21 cellular contexts compared by ENCODE assay signal in the genomic region with DNA sequence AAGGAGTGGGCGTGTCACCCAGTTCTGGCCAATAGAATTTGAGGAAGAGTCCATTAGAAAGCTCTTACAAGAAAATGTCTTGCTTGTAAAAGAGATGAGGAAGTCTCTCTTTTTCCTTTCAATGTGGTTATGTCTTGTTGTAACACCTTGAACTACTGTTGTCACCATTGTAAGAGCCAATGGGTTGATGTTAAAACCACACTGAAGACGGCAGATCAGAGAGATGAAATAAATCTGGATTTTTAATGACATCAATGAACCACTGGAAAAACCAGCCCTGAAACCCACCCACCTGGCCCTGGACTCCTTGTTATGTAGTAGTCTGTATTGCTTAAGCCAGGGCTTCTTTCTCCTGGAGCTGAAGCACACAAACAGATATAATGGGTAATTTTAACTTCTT.
"Had no signal": no experiment of that assay in that cellular context is flagged by ENCODE, and none has a peak within 500 bp of the region (broad histone marks: within the 10 kb centered on the region; RNA-seq: fewer than 3 reads in every experiment).

No MANE protein-coding gene starts in this region.

- H3K27me3 Mint-ChIP-seq: activated naive CD4-positive, alpha-beta T cell treated with anti-CD3 and anti-CD28 coated beads, Interleukin-2, amount 50 U/mL, for 24 hours had no signal

- ATAC-seq: activated CD4-positive, alpha-beta T cell treated with anti-CD3 and anti-CD28 coated beads for 36 hours; PC-3; T-helper 17 cell had no signal

- H3K4me3 Mint-ChIP-seq: activated CD4-positive, alpha-beta memory T cell treated with anti-CD3 and anti-CD28 coated beads, Interleukin-2, amount 10 ng/mL, durations not matched to agents 7 days and 5 days; activated CD4-positive, alpha-beta T cell treated with anti-CD3 and anti-CD28 coated beads for 36 hours; activated naive CD4-positive, alpha-beta T cell treated with anti-CD3 and anti-CD28 coated beads, Interleukin-2, amount 50 U/mL, for 24 hours; activated T-helper 1 cell treated with anti-CD3 and anti-CD28 coated beads, Interleukin-12 subunit alpha, Interleukin-12 subunit beta, Interleukin-2, Interleukin-4 antibody, amounts not matched to agents 30 ng/mL and 10 ng/mL and 1 ng/mL, durations not matched to agents 14 hours and 24 hours and 36 hours; T-helper 17 cell had no signal

- H3K9me3 Mint-ChIP-seq: activated CD4-positive, alpha-beta memory T cell treated with anti-CD3 and anti-CD28 coated beads, Interleukin-2, amount 10 ng/mL, durations not matched to agents 7 days and 5 days; activated naive CD4-positive, alpha-beta T cell treated with anti-CD3 and anti-CD28 coated beads, Interleukin-2, amount 50 U/mL, for 24 hours; activated T-helper 1 cell treated with anti-CD3 and anti-CD28 coated beads, Interleukin-12 subunit alpha, Interleukin-12 subunit beta, Interleukin-2, Interleukin-4 antibody, amounts not matched to agents 30 ng/mL and 10 ng/mL and 1 ng/mL, durations not matched to agents 14 hours and 24 hours and 36 hours had no signal

- H3K4me1 Mint-ChIP-seq: activated CD4-positive, alpha-beta memory T cell treated with anti-CD3 and anti-CD28 coated beads, Interleukin-2, amount 10 ng/mL, durations not matched to agents 7 days and 5 days; activated CD4-positive, alpha-beta T cell treated with anti-CD3 and anti-CD28 coated beads for 36 hours; activated naive CD4-positive, alpha-beta T cell treated with anti-CD3 and anti-CD28 coated beads, Interleukin-2, amount 50 U/mL, for 24 hours; T-helper 17 cell had no signal

- H3K27ac Mint-ChIP-seq: activated CD4-positive, alpha-beta memory T cell treated with anti-CD3 and anti-CD28 coated beads, Interleukin-2, amount 10 ng/mL, durations not matched to agents 7 days and 5 days; activated CD4-positive, alpha-beta T cell treated with anti-CD3 and anti-CD28 coated beads for 36 hours; activated naive CD4-positive, alpha-beta T cell treated with anti-CD3 and anti-CD28 coated beads, Interleukin-2, amount 50 U/mL, for 24 hours; activated T-helper 1 cell treated with anti-CD3 and anti-CD28 coated beads, Interleukin-12 subunit alpha, Interleukin-12 subunit beta, Interleukin-2, Interleukin-4 antibody, amounts not matched to agents 30 ng/mL and 10 ng/mL and 1 ng/mL, durations not matched to agents 14 hours and 24 hours and 36 hours; T-helper 17 cell had no signal

- H3K36me3 Mint-ChIP-seq: activated naive CD4-positive, alpha-beta T cell treated with anti-CD3 and anti-CD28 coated beads, Interleukin-2, amount 50 U/mL, for 24 hours had no signal

- DNase-seq: activated CD4-positive, alpha-beta memory T cell treated with anti-CD3 and anti-CD28 coated beads, Interleukin-2, amount 10 ng/mL, durations not matched to agents 7 days and 5 days; activated CD4-positive, alpha-beta T cell treated with anti-CD3 and anti-CD28 coated beads for 36 hours; activated CD4-positive, alpha-beta T cell treated with anti-CD3 and anti-CD28 coated beads, Interleukin-2, amount 50 U/mL, for 1 hour; activated CD8-positive, alpha-beta memory T cell treated with anti-CD3 and anti-CD28 coated beads, Interleukin-2, amount 50 U/mL, for 48 hours; activated effector memory CD4-positive, alpha-beta T cell treated with Interleukin-2 at 50 U/mL for 16 hours; activated naive CD4-positive, alpha-beta T cell; activated T-cell treated with anti-CD3 and anti-CD28 coated beads, Interleukin-2, amount 50 U/mL, for 1 hour; anterior cingulate cortex; cerebellar nuclear complex; KG1; NCI-H1048; NCI-H2171; NCI-H2227 treated with DMSO at 0.1 percent for 48 hours; NCI-H446 treated with DMSO at 0.1 percent for 48 hours; NCI-H524 treated with DMSO at 0.1 percent for 48 hours; PC-3; SHP77; T-helper 17 cell; T-helper 9 cell had no signal
